In the genomic region with DNA sequence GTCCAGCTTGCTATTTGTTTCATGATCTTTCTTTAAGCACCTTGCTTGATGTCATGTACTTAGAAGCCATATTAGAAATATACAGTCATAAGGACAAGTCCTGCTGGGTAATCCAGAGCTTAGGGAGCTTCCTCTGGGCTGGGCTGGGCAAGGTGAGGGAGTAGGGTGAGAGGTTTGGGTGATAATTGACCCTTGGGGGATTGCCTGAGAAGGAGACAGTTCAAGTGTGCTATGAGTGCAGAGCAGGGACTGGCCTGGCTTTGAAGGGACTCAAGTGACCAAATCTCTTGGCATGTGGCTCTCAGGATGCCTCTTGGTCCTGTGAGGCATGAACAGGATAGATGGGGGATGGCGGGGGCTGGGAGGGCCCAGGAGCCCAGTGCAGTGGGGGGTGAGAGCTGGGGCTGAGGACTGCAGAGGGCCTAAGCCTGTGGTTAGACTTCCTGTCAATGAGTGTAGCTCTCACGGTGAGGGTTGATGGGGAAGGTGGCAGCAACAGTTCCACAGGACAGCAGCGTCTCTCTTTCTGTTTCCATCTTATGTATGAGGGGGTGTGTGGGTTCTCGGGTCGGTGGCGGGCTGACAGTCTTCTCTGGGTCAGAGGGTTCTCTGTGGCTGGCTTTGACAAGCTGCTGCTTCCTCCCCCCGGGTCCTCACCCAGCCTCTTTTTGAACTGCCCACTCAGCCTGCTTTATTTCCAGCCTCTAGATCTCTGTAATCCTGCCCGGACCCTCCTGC, we compare ENCODE assay signal across 1 cellular context.
TF ChIP-seq lines count a peak whose summit lies in the region.

No MANE protein-coding gene starts in this region.

TF ChIP-seq in SK-N-SH treated with all-trans-retinoic acid at 6 μM for 48 hours, 23 proteins besides CTCF, POLR2A, EP300 and RAD21 (continued from another document):
- TF ChIP-seq, protein P1, sequence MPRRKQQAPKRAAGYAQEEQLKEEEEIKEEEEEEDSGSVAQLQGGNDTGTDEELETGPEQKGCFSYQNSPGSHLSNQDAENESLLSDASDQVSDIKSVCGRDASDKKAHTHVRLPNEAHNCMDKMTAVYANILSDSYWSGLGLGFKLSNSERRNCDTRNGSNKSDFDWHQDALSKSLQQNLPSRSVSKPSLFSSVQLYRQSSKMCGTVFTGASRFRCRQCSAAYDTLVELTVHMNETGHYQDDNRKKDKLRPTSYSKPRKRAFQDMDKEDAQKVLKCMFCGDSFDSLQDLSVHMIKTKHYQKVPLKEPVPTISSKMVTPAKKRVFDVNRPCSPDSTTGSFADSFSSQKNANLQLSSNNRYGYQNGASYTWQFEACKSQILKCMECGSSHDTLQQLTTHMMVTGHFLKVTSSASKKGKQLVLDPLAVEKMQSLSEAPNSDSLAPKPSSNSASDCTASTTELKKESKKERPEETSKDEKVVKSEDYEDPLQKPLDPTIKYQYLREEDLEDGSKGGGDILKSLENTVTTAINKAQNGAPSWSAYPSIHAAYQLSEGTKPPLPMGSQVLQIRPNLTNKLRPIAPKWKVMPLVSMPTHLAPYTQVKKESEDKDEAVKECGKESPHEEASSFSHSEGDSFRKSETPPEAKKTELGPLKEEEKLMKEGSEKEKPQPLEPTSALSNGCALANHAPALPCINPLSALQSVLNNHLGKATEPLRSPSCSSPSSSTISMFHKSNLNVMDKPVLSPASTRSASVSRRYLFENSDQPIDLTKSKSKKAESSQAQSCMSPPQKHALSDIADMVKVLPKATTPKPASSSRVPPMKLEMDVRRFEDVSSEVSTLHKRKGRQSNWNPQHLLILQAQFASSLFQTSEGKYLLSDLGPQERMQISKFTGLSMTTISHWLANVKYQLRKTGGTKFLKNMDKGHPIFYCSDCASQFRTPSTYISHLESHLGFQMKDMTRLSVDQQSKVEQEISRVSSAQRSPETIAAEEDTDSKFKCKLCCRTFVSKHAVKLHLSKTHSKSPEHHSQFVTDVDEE (CRISPR knock-in tag; IDR thresholded peaks at IDR 0.05), result no peak
- no peak for TF ChIP-seq GLIS3 (CRISPR knock-in tag; IDR thresholded peaks at IDR 0.05)
- TF ChIP-seq PPARA (CRISPR knock-in tag; IDR thresholded peaks at IDR 0.05; ENCODE audit: borderline replicate concordance), result no peak
- TF ChIP-seq, protein P2, sequence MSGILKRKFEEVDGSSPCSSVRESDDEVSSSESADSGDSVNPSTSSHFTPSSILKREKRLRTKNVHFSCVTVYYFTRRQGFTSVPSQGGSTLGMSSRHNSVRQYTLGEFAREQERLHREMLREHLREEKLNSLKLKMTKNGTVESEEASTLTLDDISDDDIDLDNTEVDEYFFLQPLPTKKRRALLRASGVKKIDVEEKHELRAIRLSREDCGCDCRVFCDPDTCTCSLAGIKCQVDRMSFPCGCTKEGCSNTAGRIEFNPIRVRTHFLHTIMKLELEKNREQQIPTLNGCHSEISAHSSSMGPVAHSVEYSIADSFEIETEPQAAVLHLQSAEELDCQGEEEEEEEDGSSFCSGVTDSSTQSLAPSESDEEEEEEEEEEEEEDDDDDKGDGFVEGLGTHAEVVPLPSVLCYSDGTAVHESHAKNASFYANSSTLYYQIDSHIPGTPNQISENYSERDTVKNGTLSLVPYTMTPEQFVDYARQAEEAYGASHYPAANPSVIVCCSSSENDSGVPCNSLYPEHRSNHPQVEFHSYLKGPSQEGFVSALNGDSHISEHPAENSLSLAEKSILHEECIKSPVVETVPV (CRISPR knock-in tag; IDR thresholded peaks at IDR 0.05), result no peak
- TF ChIP-seq, protein P3, sequence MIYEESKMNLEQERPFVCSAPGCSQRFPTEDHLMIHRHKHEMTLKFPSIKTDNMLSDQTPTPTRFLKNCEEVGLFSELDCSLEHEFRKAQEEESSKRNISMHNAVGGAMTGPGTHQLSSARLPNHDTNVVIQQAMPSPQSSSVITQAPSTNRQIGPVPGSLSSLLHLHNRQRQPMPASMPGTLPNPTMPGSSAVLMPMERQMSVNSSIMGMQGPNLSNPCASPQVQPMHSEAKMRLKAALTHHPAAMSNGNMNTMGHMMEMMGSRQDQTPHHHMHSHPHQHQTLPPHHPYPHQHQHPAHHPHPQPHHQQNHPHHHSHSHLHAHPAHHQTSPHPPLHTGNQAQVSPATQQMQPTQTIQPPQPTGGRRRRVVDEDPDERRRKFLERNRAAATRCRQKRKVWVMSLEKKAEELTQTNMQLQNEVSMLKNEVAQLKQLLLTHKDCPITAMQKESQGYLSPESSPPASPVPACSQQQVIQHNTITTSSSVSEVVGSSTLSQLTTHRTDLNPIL (CRISPR knock-in tag; IDR thresholded peaks at IDR 0.05; ENCODE audit: low read depth), result no peak
- no peak for TF ChIP-seq ESRRG (CRISPR knock-in tag; IDR thresholded peaks at IDR 0.05)
- TF ChIP-seq, protein P4, sequence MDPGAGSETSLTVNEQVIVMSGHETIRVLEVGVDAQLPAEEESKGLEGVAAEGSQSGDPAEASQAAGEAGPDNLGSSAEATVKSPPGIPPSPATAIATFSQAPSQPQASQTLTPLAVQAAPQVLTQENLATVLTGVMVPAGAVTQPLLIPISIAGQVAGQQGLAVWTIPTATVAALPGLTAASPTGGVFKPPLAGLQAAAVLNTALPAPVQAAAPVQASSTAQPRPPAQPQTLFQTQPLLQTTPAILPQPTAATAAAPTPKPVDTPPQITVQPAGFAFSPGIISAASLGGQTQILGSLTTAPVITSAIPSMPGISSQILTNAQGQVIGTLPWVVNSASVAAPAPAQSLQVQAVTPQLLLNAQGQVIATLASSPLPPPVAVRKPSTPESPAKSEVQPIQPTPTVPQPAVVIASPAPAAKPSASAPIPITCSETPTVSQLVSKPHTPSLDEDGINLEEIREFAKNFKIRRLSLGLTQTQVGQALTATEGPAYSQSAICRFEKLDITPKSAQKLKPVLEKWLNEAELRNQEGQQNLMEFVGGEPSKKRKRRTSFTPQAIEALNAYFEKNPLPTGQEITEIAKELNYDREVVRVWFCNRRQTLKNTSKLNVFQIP (CRISPR knock-in tag; IDR thresholded peaks at IDR 0.05; ENCODE audit: borderline replicate concordance, low read depth), result no peak
